18 cellular contexts compared by ENCODE assay signal in genomic region chr15:92527197-92527596, GRCh38.
DNase-seq lines count a peak whose midpoint lies in the region; ATAC-seq and FAIRE-seq lines count a peak whose summit lies in the region.
"Had no signal": no experiment of that assay in that cellular context is flagged by ENCODE, and none has a peak within 500 bp of the region (broad histone marks: within the 10 kb centered on the region; RNA-seq: fewer than 3 reads in every experiment).

No MANE protein-coding gene starts in this region.

- no peak overlapping the region for H2AFZ ChIP-seq in trophoblast cell (ENCODE audit: insufficient read depth, low read length, poor library complexity)
- H2AFZ ChIP-seq: parathyroid adenoma had no signal

- H2BK5ac ChIP-seq in trophoblast cell (ENCODE audit: low read depth, low read length, poor library complexity): no peak overlapping the region

- no peak overlapping the region for H4K12ac ChIP-seq in trophoblast cell (ENCODE audit: low read depth, low read length)

- H2AK5ac ChIP-seq in trophoblast cell (ENCODE audit: low read length): no peak overlapping the region

- H3K9ac ChIP-seq in trophoblast cell (ENCODE audit: low read length): no peak overlapping the region
- H3K9ac ChIP-seq: parathyroid adenoma had no signal

- H3K4me1 ChIP-seq in small intestine (ENCODE audit: control insufficient read depth in 2 of 2, insufficient read depth in 1 of 2, low read depth in 1 of 2, low read length in 1 of 2): no peaks in the 10 kb centered on the region
- H3K4me1 ChIP-seq in trophoblast cell (ENCODE audit: control insufficient read depth in 1 of 2, insufficient read depth in 2 of 2, low read length in 2 of 2): no peaks in the 10 kb centered on the region
- H3K4me1 ChIP-seq: parathyroid adenoma had no signal

- H3K27ac ChIP-seq in small intestine (ENCODE audit: low read depth in 1 of 2, low read length in 1 of 2) (no peak overlapping the region), trophoblast cell (ENCODE audit: low read depth, low read length) (no peak overlapping the region)
- H3K27ac ChIP-seq: parathyroid adenoma had no signal

- no peak overlapping the region for H2BK120ac ChIP-seq in trophoblast cell (ENCODE audit: insufficient read depth, low read length, poor library complexity)

- 74 to 86% (median 86%) methylated on average over 2 of the region's 2 CpGs for WGBS in small intestine, 3 donors
- no CpG with 5 or more reads among the region's 2 CpGs for WGBS in trophoblast cell (ENCODE audit: extremely low coverage, insufficient coverage, insufficient read length)

- H3K4me3 ChIP-seq in small intestine (ENCODE audit: low read depth in 1 of 2, low read length in 2 of 2) (no peak overlapping the region), trophoblast cell (ENCODE audit: low read depth, low read length) (no peak overlapping the region)

- no peaks in the 10 kb centered on the region for H3K79me2 ChIP-seq in trophoblast cell (ENCODE audit: control insufficient read depth, insufficient read depth, low read length, poor library complexity)
- H3K79me2 ChIP-seq: parathyroid adenoma had no signal

- H3K36me3 ChIP-seq in small intestine (ENCODE audit: control insufficient read depth in 2 of 2, insufficient read depth in 2 of 2, low read length in 2 of 2): no peaks in the 10 kb centered on the region
- no peaks in the 10 kb centered on the region for H3K36me3 ChIP-seq in trophoblast cell (ENCODE audit: control insufficient read depth in 1 of 2, insufficient read depth in 2 of 2, low read length in 2 of 2)

- H3K4ac ChIP-seq in trophoblast cell (ENCODE audit: low read depth, low read length): no peak overlapping the region

- no peaks in the 10 kb centered on the region for H3K79me1 ChIP-seq in trophoblast cell (ENCODE audit: low read length)

- H3K23ac ChIP-seq in trophoblast cell (ENCODE audit: low read length): no peak overlapping the region

- H2BK12ac ChIP-seq in trophoblast cell (ENCODE audit: low read length): no peak overlapping the region

- H4K91ac ChIP-seq in trophoblast cell (ENCODE audit: low read depth, low read length): no peak overlapping the region

- FAIRE-seq in small intestine (lab: Jason Lieb, UNC): no peak
- FAIRE-seq: GM12892 had no signal

- ATAC-seq in sciatic nerve: peak; percentile 75
- no peak for ATAC-seq in GM19397 (IDR thresholded peaks at IDR 0.05; ENCODE audit: unreplicated experiment)
- no peak for ATAC-seq in HG02588 (IDR thresholded peaks at IDR 0.05; ENCODE audit: unreplicated experiment)
- ATAC-seq: esophagus mucosa had no signal

- H3K27me3 ChIP-seq in small intestine (ENCODE audit: control insufficient read depth in 2 of 2, insufficient read depth in 2 of 2, low read length in 2 of 2) (no peaks in the 10 kb centered on the region), trophoblast cell (ENCODE audit: insufficient read depth, low read length) (no peaks in the 10 kb centered on the region)

- intact Hi-C loops in sciatic nerve (cut with DNase I): no loop called here

- no peak overlapping the region for H3K14ac ChIP-seq in trophoblast cell (ENCODE audit: low read length)

- DNase-seq in Daoy (ENCODE audit: low read depth) (peak; percentile 30), NCI-H1694 treated with DMSO at 0.1 percent for 48 hours (lab: John Stamatoyannopoulos, UW) (peak; percentile 1), fibroblast of peridontal ligament (ENCODE audit: extremely low read depth) (peak; percentile 1), sciatic nerve (ENCODE audit: low spot score) (no peak), small intestine (no peak), trophoblast cell (no peak)
- DNase-seq: activated CD4-positive, alpha-beta T cell treated with anti-CD3 and anti-CD28 coated beads for 36 hours; activated T-cell treated with anti-CD3 and anti-CD28 coated beads, Interleukin-2, amount 50 U/mL, for 1 hour; cortex of kidney; KBM-7; NCI-H446 treated with DMSO at 0.1 percent for 48 hours; stimulated activated CD4-positive, alpha-beta T cell treated with anti-CD3 and anti-CD28 coated beads, Interleukin-2, amount 100 ng/mL, for 24 hours; T-helper 1 cell had no signal

- H4K8ac ChIP-seq in trophoblast cell (ENCODE audit: low read depth, low read length): no peak overlapping the region

- H3K18ac ChIP-seq in trophoblast cell (ENCODE audit: low read length): no peak overlapping the region

- H3K9me3 ChIP-seq in small intestine (ENCODE audit: control insufficient read depth, low read depth) (no peaks in the 10 kb centered on the region), trophoblast cell (ENCODE audit: insufficient read depth, low read depth, low read length) (peaks cover 4% of the 10 kb centered on the region)

- H3K4me2 ChIP-seq in trophoblast cell (ENCODE audit: low read length): no peak overlapping the region

Comparison
In these comparisons a context has a peak if more than half of its experiments do, and no peak if none do; other contexts are left out.
1. DNase-seq: peak in Daoy (single experiment), NCI-H1694 treated with DMSO at 0.1 percent for 48 hours (single experiment) and fibroblast of peridontal ligament (single experiment); none in sciatic nerve (single experiment), small intestine (single experiment) and trophoblast cell (0 of 2).